ENCODE assay signal across 8 cellular contexts in the genomic region with DNA sequence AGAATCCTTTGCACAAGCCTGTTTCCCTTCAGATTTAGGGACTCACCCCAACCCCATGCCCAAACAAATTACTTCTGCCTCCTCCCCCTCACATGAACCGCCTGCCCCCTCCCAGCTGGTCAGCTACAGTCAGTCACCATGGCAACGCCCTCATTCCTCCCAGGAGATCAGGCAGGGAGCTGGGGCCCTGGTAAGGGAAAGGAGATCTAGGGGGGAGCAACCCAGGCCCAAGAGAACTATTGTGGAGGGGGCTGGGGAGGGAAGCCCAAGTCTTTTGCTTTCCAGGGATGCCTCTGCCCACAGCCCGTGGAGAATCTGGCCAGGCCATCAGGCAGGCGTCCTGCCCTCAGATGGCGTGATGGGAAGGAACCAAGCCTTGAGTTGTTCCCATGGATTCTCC. TPM values are rescaled to one million over a fixed set of nuclear protein-coding genes. Genes with fewer than 3 reads are reported as not detected.
DNase-seq lines count a peak whose midpoint lies in the region; ATAC-seq and TF ChIP-seq lines count a peak whose summit lies in the region.
"Had no signal": no experiment of that assay in that cellular context is flagged by ENCODE, and none has a peak within 500 bp of the region (broad histone marks: within the 10 kb centered on the region; RNA-seq: fewer than 3 reads in every experiment).

No MANE protein-coding gene starts in this region.

- H3K4me1 Mint-ChIP-seq in type B pancreatic cell (ENCODE audit: unreplicated experiment), result peaks cover 30% of the 10 kb centered on the region

- no peak overlapping the region for H3K4me3 ChIP-seq in fibroblast of mammary gland (ENCODE audit: control insufficient read depth, low read depth, low read length)
- H3K4me3 ChIP-seq: SJSA1 had no signal

- H3K27me3 Mint-ChIP-seq in type B pancreatic cell, result peaks cover 7% of the 10 kb centered on the region

- TF ChIP-seq CTCF in fibroblast of mammary gland (conservative IDR thresholded peaks at IDR 0.05; ENCODE audit: control insufficient read depth, insufficient read depth, low read depth, low read length) (no peak), type B pancreatic cell (conservative IDR thresholded peaks at IDR 0.05) (no peak)

- peak; percentile 37 for DNase-seq in Right ventricle myocardium inferior (ENCODE audit: missing footprints)
- DNase-seq in left ventricle myocardium superior, result no peak
- DNase-seq in fibroblast of mammary gland (ENCODE audit: low read depth), result peak; percentile 26
- DNase-seq in type B pancreatic cell (ENCODE audit: extremely low spot score, unreplicated experiment), result no peak
- DNase-seq: NCI-H2081 treated with DMSO at 0.1 percent for 48 hours had no signal

- intact Hi-C loops in Right ventricle myocardium inferior (cut with DNase I) (no loop called here), left ventricle myocardium superior (cut with micrococcal nuclease) (no loop called here)

- ATAC-seq in Right ventricle myocardium inferior, result no peak
- no peak for ATAC-seq in left ventricle myocardium superior
- no peak for ATAC-seq in GM19351 (IDR thresholded peaks at IDR 0.05; ENCODE audit: unreplicated experiment)
- no peak for ATAC-seq in HG02678 (IDR thresholded peaks at IDR 0.05; ENCODE audit: unreplicated experiment)

- H3K9me3 Mint-ChIP-seq in type B pancreatic cell, result no peaks in the 10 kb centered on the region

- H3K36me3 Mint-ChIP-seq in type B pancreatic cell, result no peaks in the 10 kb centered on the region

- peak overlapping the region; percentile 69 for H3K4me3 Mint-ChIP-seq in type B pancreatic cell

- no peak overlapping the region for H3K27ac Mint-ChIP-seq in type B pancreatic cell

RNA-seq across cellular contexts. Expression of gene FAM171A2, which starts 2.8 kb away (rescaled TPM):
- total RNA-seq in Right ventricle myocardium inferior, result 0.70 TPM
- total RNA-seq in left ventricle myocardium superior, result 0.72 TPM
- total RNA-seq in type B pancreatic cell (ENCODE audit: low replicate concordance), result 13.3 and 34.7 TPM in 2 replicates

RNA-seq across cellular contexts. Expression of gene GRN, which starts 15.7 kb away (rescaled TPM):
- total RNA-seq in Right ventricle myocardium inferior (150 TPM), left ventricle myocardium superior (156 TPM), type B pancreatic cell (ENCODE audit: low replicate concordance) (183 and 236 TPM in 2 replicates)

RNA-seq across cellular contexts. Expression of gene ITGA2B, which starts 28.6 kb away (rescaled TPM):
- total RNA-seq in Right ventricle myocardium inferior (0.78 TPM), left ventricle myocardium superior (0.72 TPM), type B pancreatic cell (ENCODE audit: low replicate concordance) (0.69 and 8.8 TPM in 2 replicates)

RNA-seq across cellular contexts. Expression of gene SLC25A39, which starts 36.2 kb away (rescaled TPM):
- total RNA-seq in Right ventricle myocardium inferior (50.6 TPM), left ventricle myocardium superior (52.3 TPM), type B pancreatic cell (ENCODE audit: low replicate concordance) (137 and 169 TPM in 2 replicates)

RNA-seq across cellular contexts. Expression of gene RUNDC3A, which starts 52.4 kb away (rescaled TPM):
- total RNA-seq in Right ventricle myocardium inferior, result 0.49 TPM
- total RNA-seq in left ventricle myocardium superior, result 0.45 TPM
- 10.3 and 12.3 TPM in 2 replicates for total RNA-seq in type B pancreatic cell (ENCODE audit: low replicate concordance)
- total RNA-seq: SJSA1 had no signal

Comparison
In these comparisons a context has a peak if more than half of its experiments do, and no peak if none do; other contexts are left out.
1. DNase-seq: peak in Right ventricle myocardium inferior (single experiment) and fibroblast of mammary gland (single experiment); none in left ventricle myocardium superior (single experiment) and type B pancreatic cell (single experiment).